In genomic region chr20:433300-433975, GRCh38 we compare ENCODE assay signal across 1 cellular context.
TF ChIP-seq lines count a peak whose summit lies in the region.

No MANE protein-coding gene starts in this region.

TF ChIP-seq in IMR-90, 13 proteins besides CTCF, POLR2A, EP300 and RAD21 (continued from another document):
- TF ChIP-seq ELK1 (IDR thresholded peaks at IDR 0.05; ENCODE audit: borderline replicate concordance, low read depth, low read length): no peak
- no peak for TF ChIP-seq CHD1 (IDR thresholded peaks at IDR 0.05; ENCODE audit: low read depth, low read length)
- TF ChIP-seq SMC3 (IDR thresholded peaks at IDR 0.05; ENCODE audit: low read depth, low read length): no peak
- TF ChIP-seq RCOR1 (IDR thresholded peaks at IDR 0.05; ENCODE audit: insufficient replicate concordance, low read length): no peak
- no peak for TF ChIP-seq MAZ (IDR thresholded peaks at IDR 0.05; ENCODE audit: borderline replicate concordance, low read depth, low read length)
- TF ChIP-seq BHLHE40 (IDR thresholded peaks at IDR 0.05; ENCODE audit: low read depth, low read length): no peak
- TF ChIP-seq NFE2L2 (IDR thresholded peaks at IDR 0.05; ENCODE audit: low read depth, low read length): no peak
- no peak for TF ChIP-seq FOS (IDR thresholded peaks at IDR 0.05; ENCODE audit: low read depth, low read length)
- no peak for TF ChIP-seq RFX5 (IDR thresholded peaks at IDR 0.05; ENCODE audit: low read depth, low read length)
